1 cellular context compared by ENCODE assay signal in the genomic region with DNA sequence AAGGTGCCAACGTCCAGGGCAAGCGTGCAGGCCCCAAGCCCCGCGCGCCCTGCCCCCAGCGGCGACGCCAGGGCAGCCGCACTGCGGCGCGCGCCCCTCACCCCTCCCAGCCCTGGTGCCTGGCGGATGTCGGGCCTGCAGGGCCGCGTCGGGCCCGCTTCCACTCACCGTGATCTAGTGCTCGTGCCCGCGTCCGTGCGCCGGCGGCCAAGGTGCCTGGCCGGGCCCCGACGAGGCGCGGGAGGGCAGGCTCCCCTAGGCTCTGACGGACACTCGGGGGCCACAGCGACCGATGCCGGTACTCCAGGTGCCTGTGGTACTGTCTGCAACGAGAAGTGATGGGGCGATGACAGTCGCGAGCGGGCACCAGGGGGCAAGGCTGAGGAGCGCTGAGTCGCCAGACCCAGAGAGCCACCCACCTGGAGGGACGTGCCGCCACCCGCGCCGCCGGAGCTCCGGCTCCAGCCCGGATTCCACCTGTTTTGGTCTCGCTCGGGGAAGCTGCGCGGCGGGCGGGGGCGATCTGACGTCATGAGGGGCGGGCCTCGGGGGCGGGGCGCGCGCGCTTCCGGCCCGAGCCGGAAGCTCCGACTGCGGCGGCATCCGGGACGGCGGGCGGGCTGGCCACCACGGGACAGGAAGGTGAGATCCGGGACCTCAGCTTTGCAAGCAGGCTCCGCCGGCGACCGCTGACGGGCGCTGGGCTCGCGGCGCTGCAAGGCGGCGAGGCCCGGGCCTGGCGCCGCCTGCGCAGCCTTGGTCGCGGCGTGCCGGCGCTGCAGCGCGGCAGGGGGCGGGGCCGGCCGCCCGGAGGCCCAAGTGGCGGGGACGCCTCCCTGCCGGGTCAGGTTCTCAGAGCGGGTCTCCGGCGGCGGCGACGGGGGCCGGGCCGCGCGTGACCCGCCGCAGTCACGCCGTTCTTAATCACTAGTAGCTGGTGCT.
TF ChIP-seq lines count a peak whose summit lies in the region.

A gene with protein sequence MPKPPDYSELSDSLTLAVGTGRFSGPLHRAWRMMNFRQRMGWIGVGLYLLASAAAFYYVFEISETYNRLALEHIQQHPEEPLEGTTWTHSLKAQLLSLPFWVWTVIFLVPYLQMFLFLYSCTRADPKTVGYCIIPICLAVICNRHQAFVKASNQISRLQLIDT (plus strand): TSS at position 927 of the 942 bp plus-strand sequence. CDS start 89 bp downstream, outside the sequence.
A gene with protein sequence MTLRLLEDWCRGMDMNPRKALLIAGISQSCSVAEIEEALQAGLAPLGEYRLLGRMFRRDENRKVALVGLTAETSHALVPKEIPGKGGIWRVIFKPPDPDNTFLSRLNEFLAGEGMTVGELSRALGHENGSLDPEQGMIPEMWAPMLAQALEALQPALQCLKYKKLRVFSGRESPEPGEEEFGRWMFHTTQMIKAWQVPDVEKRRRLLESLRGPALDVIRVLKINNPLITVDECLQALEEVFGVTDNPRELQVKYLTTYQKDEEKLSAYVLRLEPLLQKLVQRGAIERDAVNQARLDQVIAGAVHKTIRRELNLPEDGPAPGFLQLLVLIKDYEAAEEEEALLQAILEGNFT (minus strand): TSS at position 507 of the 942 bp plus-strand sequence. CDS start 655 bp downstream, outside the sequence.

TF ChIP-seq in HepG2, 621 proteins besides CTCF, POLR2A, EP300 and RAD21 (continued from another document and continues in another):
- TF ChIP-seq, protein P1, sequence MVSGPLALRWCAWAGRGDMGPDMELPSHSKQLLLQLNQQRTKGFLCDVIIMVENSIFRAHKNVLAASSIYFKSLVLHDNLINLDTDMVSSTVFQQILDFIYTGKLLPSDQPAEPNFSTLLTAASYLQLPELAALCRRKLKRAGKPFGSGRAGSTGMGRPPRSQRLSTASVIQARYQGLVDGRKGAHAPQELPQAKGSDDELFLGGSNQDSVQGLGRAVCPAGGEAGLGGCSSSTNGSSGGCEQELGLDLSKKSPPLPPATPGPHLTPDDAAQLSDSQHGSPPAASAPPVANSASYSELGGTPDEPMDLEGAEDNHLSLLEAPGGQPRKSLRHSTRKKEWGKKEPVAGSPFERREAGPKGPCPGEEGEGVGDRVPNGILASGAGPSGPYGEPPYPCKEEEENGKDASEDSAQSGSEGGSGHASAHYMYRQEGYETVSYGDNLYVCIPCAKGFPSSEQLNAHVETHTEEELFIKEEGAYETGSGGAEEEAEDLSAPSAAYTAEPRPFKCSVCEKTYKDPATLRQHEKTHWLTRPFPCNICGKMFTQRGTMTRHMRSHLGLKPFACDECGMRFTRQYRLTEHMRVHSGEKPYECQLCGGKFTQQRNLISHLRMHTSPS (CRISPR knock-in tag; IDR thresholded peaks at IDR 0.05; ENCODE audit: low read depth), result peak; percentile 65
- TF ChIP-seq, protein P2, sequence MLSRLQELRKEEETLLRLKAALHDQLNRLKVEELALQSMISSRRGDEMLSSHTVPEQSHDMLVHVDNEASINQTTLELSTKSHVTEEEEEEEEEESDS (CRISPR knock-in tag; IDR thresholded peaks at IDR 0.05; ENCODE audit: borderline replicate concordance), result no peak
- TF ChIP-seq ZC3H13 (CRISPR knock-in tag; IDR thresholded peaks at IDR 0.05) (peak; percentile 81; the same call in 1 of the 2 replicates), TEAD3 (CRISPR knock-in tag; optimal IDR thresholded peaks at IDR 0.05; ENCODE audit: borderline replicate concordance) (peak; percentile 40), ZNF20 (CRISPR knock-in tag; IDR thresholded peaks at IDR 0.05) (no peak), ZNF782 (CRISPR knock-in tag; IDR thresholded peaks at IDR 0.05; ENCODE audit: borderline replicate concordance) (peak; percentile 64), TOPORS (CRISPR knock-in tag; IDR thresholded peaks at IDR 0.05) (no peak), CHCHD3 (CRISPR knock-in tag; IDR thresholded peaks at IDR 0.05) (peak; percentile 62; the same call in 1 of the 2 replicates), DMAP1 (CRISPR knock-in tag; IDR thresholded peaks at IDR 0.05) (peak; percentile 57), SP4 (CRISPR knock-in tag; IDR thresholded peaks at IDR 0.05) (peak; percentile 80), ATF7-NPFF (CRISPR knock-in tag; IDR thresholded peaks at IDR 0.05; ENCODE audit: low read depth) (no peak; the same call in 1 of the 2 replicates), ZNF883 (CRISPR knock-in tag; IDR thresholded peaks at IDR 0.05; ENCODE audit: not compliant biosample characterization) (peak; percentile 60), ZNF556 (CRISPR knock-in tag; IDR thresholded peaks at IDR 0.05; ENCODE audit: borderline replicate concordance) (peak; percentile 92), CBX2 (IDR thresholded peaks at IDR 0.05; ENCODE audit: low read depth, low read length) (no peak), CBX2 (CRISPR knock-in tag; IDR thresholded peaks at IDR 0.05; ENCODE audit: low read depth) (no peak), ZFP90 (CRISPR knock-in tag; IDR thresholded peaks at IDR 0.05; ENCODE audit: borderline replicate concordance) (peak; percentile 84; the same call in 1 of the 2 replicates), FOXA3 (CRISPR knock-in tag; IDR thresholded peaks at IDR 0.05) (peak; percentile 4; the same call in 1 of the 2 replicates), ZNF724P (CRISPR knock-in tag; IDR thresholded peaks at IDR 0.05; ENCODE audit: borderline replicate concordance) (0 out of 2 replicates have a peak, but pooled peaks have one; percentile 40), ZNF253 (CRISPR knock-in tag; IDR thresholded peaks at IDR 0.05; ENCODE audit: borderline replicate concordance) (peak; percentile 74; the same call in 1 of the 2 replicates), YY1 (IDR thresholded peaks at IDR 0.05; ENCODE audit: insufficient read depth, insufficient replicate concordance, low read depth, low read length) (peak; percentile 22), NR2F6 (IDR thresholded peaks at IDR 0.05) (no peak), NR2F6 (CRISPR knock-in tag; IDR thresholded peaks at IDR 0.05) (peak; percentile 28; the same call in 1 of the 2 replicates), ZNF121 (CRISPR knock-in tag; IDR thresholded peaks at IDR 0.05) (peak; percentile 69; the same call in 1 of the 2 replicates), GTF3A (CRISPR knock-in tag; conservative IDR thresholded peaks at IDR 0.05) (peak; percentile 78; the same call in 1 of the 2 replicates), ZNF792 (CRISPR knock-in tag; IDR thresholded peaks at IDR 0.05) (peak; percentile 35; the same call in 1 of the 2 replicates), SAP130 (CRISPR knock-in tag; IDR thresholded peaks at IDR 0.05; ENCODE audit: low read depth) (peak; percentile 80)
- TF ChIP-seq, protein P3, sequence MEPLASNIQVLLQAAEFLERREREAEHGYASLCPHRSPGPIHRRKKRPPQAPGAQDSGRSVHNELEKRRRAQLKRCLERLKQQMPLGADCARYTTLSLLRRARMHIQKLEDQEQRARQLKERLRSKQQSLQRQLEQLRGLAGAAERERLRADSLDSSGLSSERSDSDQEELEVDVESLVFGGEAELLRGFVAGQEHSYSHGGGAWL (CRISPR knock-in tag; IDR thresholded peaks at IDR 0.05), result peak; percentile 70; the same call in 1 of the 2 replicates
- TF ChIP-seq, protein P4, sequence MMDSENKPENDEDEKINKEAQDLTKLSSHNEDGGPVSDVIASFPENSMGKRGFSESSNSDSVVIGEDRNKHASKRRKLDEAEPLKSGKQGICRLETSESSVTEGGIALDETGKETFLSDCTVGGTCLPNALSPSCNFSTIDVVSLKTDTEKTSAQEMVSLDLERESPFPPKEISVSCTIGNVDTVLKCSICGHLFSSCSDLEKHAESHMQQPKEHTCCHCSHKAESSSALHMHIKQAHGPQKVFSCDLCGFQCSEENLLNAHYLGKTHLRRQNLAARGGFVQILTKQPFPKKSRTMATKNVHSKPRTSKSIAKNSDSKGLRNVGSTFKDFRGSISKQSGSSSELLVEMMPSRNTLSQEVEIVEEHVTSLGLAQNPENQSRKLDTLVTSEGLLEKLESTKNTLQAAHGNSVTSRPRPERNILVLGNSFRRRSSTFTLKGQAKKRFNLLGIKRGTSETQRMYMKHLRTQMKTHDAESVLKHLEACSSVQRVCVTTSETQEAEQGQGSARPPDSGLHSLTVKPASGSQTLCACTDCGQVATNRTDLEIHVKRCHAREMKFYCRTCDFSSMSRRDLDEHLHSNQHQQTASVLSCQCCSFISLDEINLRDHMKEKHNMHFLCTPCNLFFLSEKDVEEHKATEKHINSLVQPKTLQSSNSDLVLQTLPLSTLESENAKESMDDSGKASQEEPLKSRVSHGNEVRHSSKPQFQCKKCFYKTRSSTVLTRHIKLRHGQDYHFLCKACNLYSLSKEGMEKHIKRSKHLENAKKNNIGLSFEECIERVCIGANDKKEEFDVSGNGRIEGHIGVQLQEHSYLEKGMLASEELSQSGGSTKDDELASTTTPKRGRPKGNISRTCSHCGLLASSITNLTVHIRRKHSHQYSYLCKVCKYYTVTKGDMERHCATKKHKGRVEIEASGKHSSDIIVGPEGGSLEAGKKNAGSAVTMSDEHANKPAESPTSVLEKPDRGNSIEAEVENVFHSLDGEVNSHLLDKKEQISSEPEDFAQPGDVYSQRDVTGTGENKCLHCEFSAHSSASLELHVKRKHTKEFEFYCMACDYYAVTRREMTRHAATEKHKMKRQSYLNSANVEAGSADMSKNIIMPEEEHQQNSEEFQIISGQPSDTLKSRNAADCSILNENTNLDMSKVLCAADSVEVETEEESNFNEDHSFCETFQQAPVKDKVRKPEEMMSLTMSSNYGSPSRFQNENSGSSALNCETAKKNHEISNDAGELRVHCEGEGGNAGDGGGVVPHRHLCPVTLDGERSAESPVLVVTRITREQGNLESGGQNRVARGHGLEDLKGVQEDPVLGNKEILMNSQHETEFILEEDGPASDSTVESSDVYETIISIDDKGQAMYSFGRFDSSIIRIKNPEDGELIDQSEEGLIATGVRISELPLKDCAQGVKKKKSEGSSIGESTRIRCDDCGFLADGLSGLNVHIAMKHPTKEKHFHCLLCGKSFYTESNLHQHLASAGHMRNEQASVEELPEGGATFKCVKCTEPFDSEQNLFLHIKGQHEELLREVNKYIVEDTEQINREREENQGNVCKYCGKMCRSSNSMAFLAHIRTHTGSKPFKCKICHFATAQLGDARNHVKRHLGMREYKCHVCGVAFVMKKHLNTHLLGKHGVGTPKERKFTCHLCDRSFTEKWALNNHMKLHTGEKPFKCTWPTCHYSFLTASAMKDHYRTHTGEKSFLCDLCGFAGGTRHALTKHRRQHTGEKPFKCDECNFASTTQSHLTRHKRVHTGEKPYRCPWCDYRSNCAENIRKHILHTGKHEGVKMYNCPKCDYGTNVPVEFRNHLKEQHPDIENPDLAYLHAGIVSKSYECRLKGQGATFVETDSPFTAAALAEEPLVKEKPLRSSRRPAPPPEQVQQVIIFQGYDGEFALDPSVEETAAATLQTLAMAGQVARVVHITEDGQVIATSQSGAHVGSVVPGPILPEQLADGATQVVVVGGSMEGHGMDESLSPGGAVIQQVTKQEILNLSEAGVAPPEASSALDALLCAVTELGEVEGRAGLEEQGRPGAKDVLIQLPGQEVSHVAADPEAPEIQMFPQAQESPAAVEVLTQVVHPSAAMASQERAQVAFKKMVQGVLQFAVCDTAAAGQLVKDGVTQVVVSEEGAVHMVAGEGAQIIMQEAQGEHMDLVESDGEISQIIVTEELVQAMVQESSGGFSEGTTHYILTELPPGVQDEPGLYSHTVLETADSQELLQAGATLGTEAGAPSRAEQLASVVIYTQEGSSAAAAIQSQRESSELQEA (CRISPR knock-in tag; IDR thresholded peaks at IDR 0.05; ENCODE audit: not compliant biosample characterization), result peak; percentile 48
- TF ChIP-seq, protein P5, sequence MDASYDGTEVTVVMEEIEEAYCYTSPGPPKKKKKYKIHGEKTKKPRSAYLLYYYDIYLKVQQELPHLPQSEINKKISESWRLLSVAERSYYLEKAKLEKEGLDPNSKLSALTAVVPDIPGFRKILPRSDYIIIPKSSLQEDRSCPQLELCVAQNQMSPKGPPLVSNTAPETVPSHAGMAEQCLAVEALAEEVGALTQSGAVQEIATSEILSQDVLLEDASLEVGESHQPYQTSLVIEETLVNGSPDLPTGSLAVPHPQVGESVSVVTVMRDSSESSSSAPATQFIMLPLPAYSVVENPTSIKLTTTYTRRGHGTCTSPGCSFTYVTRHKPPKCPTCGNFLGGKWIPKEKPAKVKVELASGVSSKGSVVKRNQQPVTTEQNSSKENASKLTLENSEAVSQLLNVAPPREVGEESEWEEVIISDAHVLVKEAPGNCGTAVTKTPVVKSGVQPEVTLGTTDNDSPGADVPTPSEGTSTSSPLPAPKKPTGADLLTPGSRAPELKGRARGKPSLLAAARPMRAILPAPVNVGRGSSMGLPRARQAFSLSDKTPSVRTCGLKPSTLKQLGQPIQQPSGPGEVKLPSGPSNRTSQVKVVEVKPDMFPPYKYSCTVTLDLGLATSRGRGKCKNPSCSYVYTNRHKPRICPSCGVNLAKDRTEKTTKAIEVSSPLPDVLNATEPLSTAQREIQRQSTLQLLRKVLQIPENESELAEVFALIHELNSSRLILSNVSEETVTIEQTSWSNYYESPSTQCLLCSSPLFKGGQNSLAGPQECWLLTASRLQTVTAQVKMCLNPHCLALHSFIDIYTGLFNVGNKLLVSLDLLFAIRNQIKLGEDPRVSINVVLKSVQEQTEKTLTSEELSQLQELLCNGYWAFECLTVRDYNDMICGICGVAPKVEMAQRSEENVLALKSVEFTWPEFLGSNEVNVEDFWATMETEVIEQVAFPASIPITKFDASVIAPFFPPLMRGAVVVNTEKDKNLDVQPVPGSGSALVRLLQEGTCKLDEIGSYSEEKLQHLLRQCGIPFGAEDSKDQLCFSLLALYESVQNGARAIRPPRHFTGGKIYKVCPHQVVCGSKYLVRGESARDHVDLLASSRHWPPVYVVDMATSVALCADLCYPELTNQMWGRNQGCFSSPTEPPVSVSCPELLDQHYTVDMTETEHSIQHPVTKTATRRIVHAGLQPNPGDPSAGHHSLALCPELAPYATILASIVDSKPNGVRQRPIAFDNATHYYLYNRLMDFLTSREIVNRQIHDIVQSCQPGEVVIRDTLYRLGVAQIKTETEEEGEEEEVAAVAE (CRISPR knock-in tag; IDR thresholded peaks at IDR 0.05; ENCODE audit: borderline replicate concordance), result no peak
- TF ChIP-seq, protein P6, sequence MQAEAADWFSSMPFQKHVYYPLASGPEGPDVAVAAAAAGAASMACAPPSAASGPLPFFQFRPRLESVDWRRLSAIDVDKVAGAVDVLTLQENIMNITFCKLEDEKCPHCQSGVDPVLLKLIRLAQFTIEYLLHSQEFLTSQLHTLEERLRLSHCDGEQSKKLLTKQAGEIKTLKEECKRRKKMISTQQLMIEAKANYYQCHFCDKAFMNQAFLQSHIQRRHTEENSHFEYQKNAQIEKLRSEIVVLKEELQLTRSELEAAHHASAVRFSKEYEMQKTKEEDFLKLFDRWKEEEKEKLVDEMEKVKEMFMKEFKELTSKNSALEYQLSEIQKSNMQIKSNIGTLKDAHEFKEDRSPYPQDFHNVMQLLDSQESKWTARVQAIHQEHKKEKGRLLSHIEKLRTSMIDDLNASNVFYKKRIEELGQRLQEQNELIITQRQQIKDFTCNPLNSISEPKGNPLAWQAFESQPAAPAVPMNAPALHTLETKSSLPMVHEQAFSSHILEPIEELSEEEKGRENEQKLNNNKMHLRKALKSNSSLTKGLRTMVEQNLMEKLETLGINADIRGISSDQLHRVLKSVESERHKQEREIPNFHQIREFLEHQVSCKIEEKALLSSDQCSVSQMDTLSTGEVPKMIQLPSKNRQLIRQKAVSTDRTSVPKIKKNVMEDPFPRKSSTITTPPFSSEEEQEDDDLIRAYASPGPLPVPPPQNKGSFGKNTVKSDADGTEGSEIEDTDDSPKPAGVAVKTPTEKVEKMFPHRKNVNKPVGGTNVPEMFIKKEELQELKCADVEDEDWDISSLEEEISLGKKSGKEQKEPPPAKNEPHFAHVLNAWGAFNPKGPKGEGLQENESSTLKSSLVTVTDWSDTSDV (CRISPR knock-in tag; IDR thresholded peaks at IDR 0.05), result peak; percentile 64; the same call in 1 of the 2 replicates
- TF ChIP-seq, protein P7, sequence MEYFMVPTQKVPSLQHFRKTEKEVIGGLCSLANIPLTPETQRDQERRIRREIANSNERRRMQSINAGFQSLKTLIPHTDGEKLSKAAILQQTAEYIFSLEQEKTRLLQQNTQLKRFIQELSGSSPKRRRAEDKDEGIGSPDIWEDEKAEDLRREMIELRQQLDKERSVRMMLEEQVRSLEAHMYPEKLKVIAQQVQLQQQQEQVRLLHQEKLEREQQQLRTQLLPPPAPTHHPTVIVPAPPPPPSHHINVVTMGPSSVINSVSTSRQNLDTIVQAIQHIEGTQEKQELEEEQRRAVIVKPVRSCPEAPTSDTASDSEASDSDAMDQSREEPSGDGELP (IDR thresholded peaks at IDR 0.05; ENCODE audit: borderline replicate concordance, low read depth), result peak; percentile 43; the same call in 1 of the 2 replicates
